In the genomic region with DNA sequence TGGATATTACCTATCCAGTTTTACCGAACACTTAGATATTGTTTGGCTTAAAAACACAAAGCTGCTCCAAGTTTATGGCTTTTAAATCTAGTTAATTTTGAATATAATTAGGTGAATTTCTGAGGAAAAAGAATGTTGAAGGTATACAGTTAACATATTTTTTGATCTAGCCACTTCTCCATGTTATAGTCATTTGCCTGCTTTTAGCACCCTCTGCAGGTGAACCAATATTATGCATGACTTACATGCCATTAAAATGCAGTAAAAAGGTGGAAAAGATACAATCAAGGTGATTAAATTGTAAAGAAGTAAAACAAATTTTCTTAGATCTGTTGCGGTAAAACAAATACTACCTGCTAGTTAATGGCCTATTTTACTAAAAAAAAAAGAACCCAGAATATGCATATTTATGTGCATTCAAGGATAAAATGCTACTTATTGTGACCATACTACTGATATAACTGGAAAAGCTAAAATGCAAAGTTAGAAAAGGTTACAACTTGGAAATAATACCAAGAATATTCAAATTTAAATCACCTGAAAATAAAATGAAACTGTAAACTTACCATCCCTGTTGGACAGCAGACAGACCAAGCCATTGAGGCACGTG, we compare ENCODE assay signal across 8 cellular contexts.
DNase-seq lines count a peak whose midpoint lies in the region; ATAC-seq and TF ChIP-seq lines count a peak whose summit lies in the region.

No MANE protein-coding gene starts in this region.

- H3K79me2 ChIP-seq in OCI-LY7 (ENCODE audit: insufficient read depth, low read depth, low read length), result no peaks in the 10 kb centered on the region

- H3K36me3 ChIP-seq in HEK293 (ENCODE audit: control insufficient read depth in 2 of 2, insufficient read depth in 1 of 2, low read length in 2 of 2) (peaks cover 4 to 10% of the 10 kb centered on the region in 2 experiments; a peak in 2 of 3 replicates), OCI-LY7 (ENCODE audit: insufficient read depth, low read length) (peaks cover 8% of the 10 kb centered on the region; the same call in 1 of the 2 replicates)

- no peak overlapping the region for H3K4me2 ChIP-seq in OCI-LY7 (ENCODE audit: low read length)

- H3K4me3 ChIP-seq in HEK293 (ENCODE audit: low read depth, low read length) (no peak overlapping the region), OCI-LY7 (ENCODE audit: low read depth, low read length, poor library complexity, severe bottlenecking) (no peak overlapping the region), fibroblast of pulmonary artery (replicated peaks; ENCODE audit: low read depth, low read length) (no peak overlapping the region), retinal pigment epithelial cell (ENCODE audit: low read length) (no peak overlapping the region)

- intact Hi-C loops in OCI-LY7 (cut with micrococcal nuclease; ENCODE audit: unreplicated experiment), result loop anchor here (5.0 to 10.0 kb wide), 3 partner anchors 155 to 598 kb away; no protein-coding TSS in a partner anchor

- TF ChIP-seq CTCF in HEK293 (tag by site-specific recombination; IDR thresholded peaks at IDR 0.05) (peak; percentile 38; the same call in 1 of the 2 replicates), OCI-LY7 (conservative IDR thresholded peaks at IDR 0.05; ENCODE audit: low read length) (peak; percentile 91), fibroblast of pulmonary artery (IDR thresholded peaks at IDR 0.05; ENCODE audit: low read length, missing control alignments) (peak; percentile 65), retinal pigment epithelial cell (conservative IDR thresholded peaks at IDR 0.05; ENCODE audit: low read depth, low read length) (peak; percentile 71)

- no TSS peak for BruUV-seq in OCI-LY7 (replicated peaks; lab: Mats Ljungman, UMichigan)

- no peak overlapping the region for H3K27ac ChIP-seq in HEK293 (ENCODE audit: extremely low read depth, low read depth, low read length)
- no peak overlapping the region for H3K27ac ChIP-seq in OCI-LY7 (ENCODE audit: low read depth, low read length, poor library complexity, severe bottlenecking)

- H3K9me2 ChIP-seq in OCI-LY7 (ENCODE audit: insufficient read depth, low read length), result no peaks in the 10 kb centered on the region

- H2AFZ ChIP-seq in OCI-LY7 (ENCODE audit: low read length), result no peak overlapping the region

- CTCF ChIA-PET in HEK293 (lab: Yijun Ruan, JAX), result interaction anchor here (0.6 to 1.5 kb wide), 7 partner anchors 100 to 604 kb away, joined by 3 to 7 read pairs (median 4); no protein-coding TSS in a partner anchor
- CTCF ChIA-PET in OCI-LY7 (lab: Charles Lee; ENCODE audit: unreplicated experiment), result no interaction called here

- DNase-seq in D341Med (ENCODE audit: low spot score) (peak; percentile 25), OCI-LY7 (ENCODE audit: low spot score) (peak; percentile 59), fibroblast of pulmonary artery (ENCODE audit: low read depth) (peak; percentile 61), retinal pigment epithelial cell (ENCODE audit: low read depth) (peak; percentile 2), ecto neural progenitor cell (ENCODE audit: low spot score) (no peak)
- no peak for DNase-seq in activated CD4-positive, CD25-positive, alpha-beta regulatory T cell treated with anti-CD3 and anti-CD28 coated beads, Interleukin-2, amount 50 U/mL, for 72 hours

- H3K4me1 ChIP-seq in HEK293 (ENCODE audit: control insufficient read depth, insufficient read depth, low read length) (no peaks in the 10 kb centered on the region), OCI-LY7 (ENCODE audit: insufficient read depth, low read length, poor library complexity, severe bottlenecking) (no peaks in the 10 kb centered on the region)

- POLR2A ChIA-PET in HEK293 (lab: Yijun Ruan, JAX) (no interaction called here), OCI-LY7 (lab: Charles Lee) (no interaction called here)

- H3K9me3 ChIP-seq in HEK293 (ENCODE audit: control insufficient read depth, insufficient read depth, low read depth, low read length) (no peaks in the 10 kb centered on the region), OCI-LY7 (ENCODE audit: low read length) (no peaks in the 10 kb centered on the region)

- no peak for ATAC-seq in GM18502 (IDR thresholded peaks at IDR 0.05; ENCODE audit: poor library complexity, unreplicated experiment)

- no peaks in the 10 kb centered on the region for H4K20me1 ChIP-seq in OCI-LY7 (ENCODE audit: insufficient read depth, low read length)

TF ChIP-seq in HEK293, 187 proteins besides CTCF, POLR2A, EP300 and RAD21:
- TF ChIP-seq PATZ1 (tag by site-specific recombination; IDR thresholded peaks at IDR 0.05) (no peak), PRDM6 (tag by site-specific recombination; IDR thresholded peaks at IDR 0.05) (0 out of 2 replicates have a peak, but pooled peaks have one; percentile 14), ZNF654 (tag by site-specific recombination; IDR thresholded peaks at IDR 0.05; ENCODE audit: low read depth) (peak; percentile 64), ZNF660 (tag by site-specific recombination; IDR thresholded peaks at IDR 0.05) (0 out of 2 replicates have a peak, but pooled peaks have one; percentile 40)

Comparison
In these comparisons a context has a peak if more than half of its experiments do, and no peak if none do; other contexts are left out.
1. DNase-seq: peak in D341Med (single experiment), OCI-LY7 (single experiment), fibroblast of pulmonary artery (single experiment) and retinal pigment epithelial cell (single experiment); none in ecto neural progenitor cell (single experiment) and activated CD4-positive, CD25-positive, alpha-beta regulatory T cell treated with anti-CD3 and anti-CD28 coated beads, Interleukin-2, amount 50 U/mL, for 72 hours (single experiment).
2. CTCF ChIP-seq: peak in every context shown above with its lines; median percentile 91 in OCI-LY7; 71 in retinal pigment epithelial cell; 65 in fibroblast of pulmonary artery; 38 in HEK293.